Comparison of ENCODE assay signal across 14 cellular contexts in genomic region chr19:54572696-54573311, GRCh38. TPM values are rescaled to one million over a fixed set of nuclear protein-coding genes. Genes with fewer than 3 reads are reported as not detected.
DNase-seq lines count a peak whose midpoint lies in the region; ATAC-seq and TF ChIP-seq lines count a peak whose summit lies in the region.
"Had no signal": no experiment of that assay in that cellular context is flagged by ENCODE, and none has a peak within 500 bp of the region (broad histone marks: within the 10 kb centered on the region; RNA-seq: fewer than 3 reads in every experiment).

No MANE protein-coding gene starts in this region.

- H3K4me1 Mint-ChIP-seq in activated B cell treated with CpG ODN at 0.5 μM for 24 hours (peaks cover 32% of the 10 kb centered on the region), memory B cell (peaks cover 25% of the 10 kb centered on the region)
- H3K4me1 Mint-ChIP-seq: mesothelial cell of epicardium had no signal

- H3K27ac ChIP-seq in BLaER1: peak overlapping the region; percentile 93
- H3K27ac ChIP-seq in testis: no peak overlapping the region
- H3K27ac ChIP-seq: psoas muscle had no signal

- H3K9me3 ChIP-seq in BLaER1 (no peaks in the 10 kb centered on the region), Loucy (ENCODE audit: insufficient read depth, low read depth, low read length) (no peaks in the 10 kb centered on the region), testis (no peaks in the 10 kb centered on the region)
- H3K9me3 ChIP-seq: psoas muscle had no signal

- WGBS in testis, 2 donors: 53 to 74% methylated on average over 9 of the region's 9 CpGs

- ATAC-seq in activated B cell treated with CpG ODN at 0.5 μM for 24 hours (ENCODE audit: low read depth): peak; percentile 21
- ATAC-seq in memory B cell (ENCODE audit: low read depth): peak; percentile 49
- ATAC-seq in HG03108 (IDR thresholded peaks at IDR 0.05; ENCODE audit: unreplicated experiment): no peak
- ATAC-seq: psoas muscle had no signal

- peaks cover 11% of the 10 kb centered on the region; the same call in 1 of the 2 replicates for H4K20me1 ChIP-seq in BLaER1
- H4K20me1 ChIP-seq in Loucy (ENCODE audit: insufficient read depth, low read length, poor library complexity, severe bottlenecking): no peaks in the 10 kb centered on the region

- intact Hi-C loops in activated B cell treated with CpG ODN at 0.5 μM for 24 hours (cut with micrococcal nuclease): loop anchor here (5.0 kb wide), 1 partner anchor 44 kb away; no protein-coding TSS in a partner anchor
- intact Hi-C loops in testis (cut with DNase I; ENCODE audit: low total_unique reads): no loop called here

- H2AFZ ChIP-seq in Loucy (ENCODE audit: low read length): no peak overlapping the region; the same call in 1 of the 2 replicates

- DNase-seq in activated B cell treated with CpG ODN at 0.5 μM for 24 hours (no peak), memory B cell (ENCODE audit: low spot score in 2 of 2) (no peak), H7 (no peak), testis (no peak), cortex of kidney (lab: John Stamatoyannopoulos, UW) (no peak)
- DNase-seq: activated naive CD8-positive, alpha-beta T cell treated with anti-CD3 and anti-CD28 coated beads for 36 hours; psoas muscle; stimulated activated CD4-positive, alpha-beta T cell treated with anti-CD3 and anti-CD28 coated beads, Interleukin-2, amount 100 ng/mL, for 24 hours had no signal

- no peak for TF ChIP-seq POLR2A in testis (IDR thresholded peaks at IDR 0.05)

- H3K36me3 ChIP-seq in BLaER1 (peaks cover 24% of the 10 kb centered on the region), Loucy (ENCODE audit: insufficient read depth, low read length) (no peaks in the 10 kb centered on the region), H7 (replicated peaks; ENCODE audit: control insufficient read depth, insufficient read depth, low read length) (no peaks in the 10 kb centered on the region), testis (ENCODE audit: low read depth, missing control alignments) (no peaks in the 10 kb centered on the region)

- CTCF ChIA-PET in activated B cell treated with CpG ODN at 0.5 μM for 24 hours (lab: Charles Lee): interaction anchor here (2.5 kb wide), 1 partner anchor 80 kb away, joined by 5 read pairs; no protein-coding TSS in a partner anchor

- H3K4me3 Mint-ChIP-seq in activated B cell treated with CpG ODN at 0.5 μM for 24 hours (peak overlapping the region; percentile 58), memory B cell (peak overlapping the region; percentile 74)
- H3K4me3 Mint-ChIP-seq: activated naive CD8-positive, alpha-beta T cell treated with anti-CD3 and anti-CD28 coated beads for 36 hours; mesothelial cell of epicardium had no signal

- no peaks in the 10 kb centered on the region for H3K36me3 Mint-ChIP-seq in activated B cell treated with CpG ODN at 0.5 μM for 24 hours (ENCODE audit: low read depth)
- no peaks in the 10 kb centered on the region for H3K36me3 Mint-ChIP-seq in memory B cell
- H3K36me3 Mint-ChIP-seq: activated naive CD8-positive, alpha-beta T cell treated with anti-CD3 and anti-CD28 coated beads for 36 hours; mesothelial cell of epicardium had no signal

- no peaks in the 10 kb centered on the region for H3F3A ChIP-seq in Loucy (ENCODE audit: low read depth)

- H3K9ac ChIP-seq in BLaER1: peak overlapping the region; percentile 84
- H3K9ac ChIP-seq in Loucy (ENCODE audit: low read depth, low read length, poor library complexity, severe bottlenecking): peak overlapping the region; percentile 26

- H3K4me3 ChIP-seq in BLaER1 (peak overlapping the region; percentile 68), Loucy (ENCODE audit: low read length, poor library complexity, severe bottlenecking) (peak overlapping the region; percentile 11), H7 (ENCODE audit: insufficient read depth, low read depth, low read length) (no peak overlapping the region), testis (no peak overlapping the region)
- H3K4me3 ChIP-seq: psoas muscle had no signal

- POLR2A ChIA-PET in activated B cell treated with CpG ODN at 0.5 μM for 24 hours (lab: Charles Lee): interaction anchor here (1.5 to 1.6 kb wide), 2 partner anchors 11 to 43 kb away, joined by 3 to 4 read pairs; no protein-coding TSS in a partner anchor

- H3K4me1 ChIP-seq in BLaER1: peaks cover 86% of the 10 kb centered on the region
- peaks cover 23% of the 10 kb centered on the region for H3K4me1 ChIP-seq in Loucy (ENCODE audit: insufficient read depth, low read length, poor library complexity, severe bottlenecking)
- no peaks in the 10 kb centered on the region for H3K4me1 ChIP-seq in testis
- H3K4me1 ChIP-seq: psoas muscle had no signal

- H3K27ac Mint-ChIP-seq in activated B cell treated with CpG ODN at 0.5 μM for 24 hours: peak overlapping the region; percentile 62
- H3K27ac Mint-ChIP-seq in memory B cell: peak overlapping the region; percentile 16
- H3K27ac Mint-ChIP-seq: activated naive CD8-positive, alpha-beta T cell treated with anti-CD3 and anti-CD28 coated beads for 36 hours; mesothelial cell of epicardium had no signal

- H3K9me3 Mint-ChIP-seq in activated B cell treated with CpG ODN at 0.5 μM for 24 hours (no peaks in the 10 kb centered on the region), memory B cell (no peaks in the 10 kb centered on the region)
- H3K9me3 Mint-ChIP-seq: activated naive CD8-positive, alpha-beta T cell treated with anti-CD3 and anti-CD28 coated beads for 36 hours had no signal

- H3K27me3 Mint-ChIP-seq in activated B cell treated with CpG ODN at 0.5 μM for 24 hours: peaks cover 5% of the 10 kb centered on the region
- peaks cover 6% of the 10 kb centered on the region for H3K27me3 Mint-ChIP-seq in memory B cell

- no peaks in the 10 kb centered on the region for H3K79me2 ChIP-seq in Loucy (ENCODE audit: insufficient read depth, low read length)

- H3K9me2 ChIP-seq in Loucy (replicated peaks; ENCODE audit: low read depth, low read length): no peaks in the 10 kb centered on the region

- H3K27me3 ChIP-seq in BLaER1 (no peaks in the 10 kb centered on the region), Loucy (ENCODE audit: insufficient read depth, low read length, poor library complexity, severe bottlenecking) (no peaks in the 10 kb centered on the region), H7 (ENCODE audit: control insufficient read depth, insufficient read depth, low read length) (no peaks in the 10 kb centered on the region), testis (no peaks in the 10 kb centered on the region)

- TF ChIP-seq CTCF in Loucy (conservative IDR thresholded peaks at IDR 0.05; ENCODE audit: low read length) (no peak), activated B cell treated with CpG ODN at 0.5 μM for 24 hours (IDR thresholded peaks at IDR 0.05) (no peak), testis (IDR thresholded peaks at IDR 0.05) (no peak)

- H3K4me2 ChIP-seq in BLaER1 (peak overlapping the region; percentile 99), Loucy (ENCODE audit: low read depth, low read length, poor library complexity, severe bottlenecking) (peak overlapping the region; percentile 65)

RNA-seq across cellular contexts. Expression of gene LILRA2, which starts 0.8 kb away (rescaled TPM):
- total RNA-seq in activated B cell treated with CpG ODN at 0.5 μM for 24 hours (0.22 TPM in 1 of 2 replicates, not detected in the other), testis (under 1 TPM; 0.47 to 0.87 TPM)
- total RNA-seq in H7 (2014; rRNA removed; shearing (Covaris generic)): not detected in 2 replicates
- polyA plus RNA-seq in testis (ENCODE audit: insufficient read depth, low read depth, low replicate concordance): 2.6 TPM
- total RNA-seq: activated naive CD8-positive, alpha-beta T cell treated with anti-CD3 and anti-CD28 coated beads for 36 hours; H1; MCF 10A; mesothelial cell of epicardium had no signal
- polyA plus RNA-seq: H1 had no signal

RNA-seq across cellular contexts. Expression of gene LILRA1, which starts 20.6 kb away (rescaled TPM):
- total RNA-seq in activated B cell treated with CpG ODN at 0.5 μM for 24 hours: 0.11 and 0.15 TPM in 2 replicates
- not detected in 2 replicates for total RNA-seq in H7 (2014; rRNA removed; shearing (Covaris generic))
- under 1 TPM in 1 of 2 donors, not detected in 1; 0.50 TPM for total RNA-seq in testis
- polyA plus RNA-seq in testis (ENCODE audit: insufficient read depth, low read depth, low replicate concordance): 0.62 TPM
- total RNA-seq: activated naive CD8-positive, alpha-beta T cell treated with anti-CD3 and anti-CD28 coated beads for 36 hours; H1; MCF 10A; mesothelial cell of epicardium had no signal
- polyA plus RNA-seq: H1 had no signal

RNA-seq across cellular contexts. Expression of gene LILRB1, which starts 57.5 kb away (rescaled TPM):
- total RNA-seq in activated B cell treated with CpG ODN at 0.5 μM for 24 hours (142 and 171 TPM in 2 replicates), testis (under 1 TPM; 0.63 to 0.93 TPM)
- total RNA-seq in H7 (2014; rRNA removed; shearing (Covaris generic)): not detected in 2 replicates
- polyA plus RNA-seq in testis (ENCODE audit: insufficient read depth, low read depth, low replicate concordance): 2.2 TPM
- total RNA-seq: H1, MCF 10A, mesothelial cell of epicardium had no signal
- polyA plus RNA-seq: H1 had no signal

Comparison
In these comparisons a context has a peak if more than half of its experiments do, and no peak if none do; other contexts are left out.
1. H3K4me3 ChIP-seq: peak in BLaER1 (single experiment) and Loucy (single experiment); none in H7 (single experiment) and testis (0 of 2).
2. RNA of gene LILRB1, which starts 57.5 kb away (total RNA-seq): 142 to 171 TPM in activated B cell treated with CpG ODN at 0.5 μM for 24 hours; 0.63 to 0.93 TPM in testis and not detected in H7; every median in the first group is over 10 times any median in the second.